Comparison of ENCODE assay signal across 8 cellular contexts in the genomic region with DNA sequence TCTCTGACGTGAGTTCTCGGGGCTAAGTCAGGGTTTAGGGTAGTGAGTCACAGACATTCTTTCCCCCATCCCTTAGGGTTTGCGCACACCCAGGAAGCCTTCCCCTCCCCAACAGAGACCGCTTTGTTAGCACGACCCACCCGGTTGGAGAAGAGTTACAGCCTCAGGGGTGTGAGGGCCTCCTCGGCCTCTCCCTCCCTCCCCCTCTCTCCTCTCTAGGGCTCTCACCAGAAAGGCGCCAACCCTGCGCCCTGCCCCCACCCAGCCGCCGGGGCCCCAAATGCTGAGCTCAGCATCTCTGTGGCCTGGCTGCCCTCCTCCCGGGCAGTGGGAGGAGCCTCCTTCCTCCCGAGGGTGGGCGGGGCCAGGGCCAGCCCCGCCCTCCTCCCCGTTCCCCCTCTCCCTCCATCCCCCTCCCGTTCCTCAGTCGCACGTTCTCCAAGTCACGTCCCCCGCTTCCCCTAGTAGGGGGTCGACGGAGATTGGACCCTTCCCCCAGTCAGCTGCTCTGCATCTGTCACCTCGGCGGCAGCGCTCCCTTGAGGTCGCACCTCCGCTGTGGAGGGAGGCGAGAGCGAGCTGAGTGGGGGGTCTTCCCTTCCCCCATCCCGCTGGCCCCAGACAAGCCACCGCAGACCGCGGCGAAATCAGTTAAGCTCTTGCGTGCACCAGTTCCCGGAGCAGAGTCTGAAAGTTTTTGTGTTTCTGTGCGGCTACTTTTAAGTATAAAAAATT. TPM values are rescaled to one million over a fixed set of nuclear protein-coding genes. Genes with fewer than 3 reads are reported as not detected.
DNase-seq lines count a peak whose midpoint lies in the region; ATAC-seq, FAIRE-seq and TF ChIP-seq lines count a peak whose summit lies in the region.

No MANE protein-coding gene starts in this region.

- H3K27me3 ChIP-seq in NT2/D1 (ENCODE audit: insufficient read depth, insufficient read length) (no peaks in the 10 kb centered on the region), mucosa of rectum (ENCODE audit: control insufficient read depth in 2 of 2, insufficient read depth in 2 of 2, low read length in 2 of 2) (no peaks in the 10 kb centered on the region)

- no peaks in the 10 kb centered on the region for H3K36me3 ChIP-seq in NT2/D1 (ENCODE audit: insufficient read depth, insufficient read length, low read length)
- H3K36me3 ChIP-seq in mucosa of rectum (ENCODE audit: control insufficient read depth in 2 of 2, insufficient read depth in 2 of 2, low read length in 2 of 2) = no peaks in the 10 kb centered on the region

- FAIRE-seq in GM19239 (lab: Jason Lieb, UNC) = peak; percentile 83

- DNase-seq in Ammon's horn (ENCODE audit: low spot score) (peak; percentile 90), GM19239 (ENCODE audit: insufficient read length, low spot score) (peak; percentile 53), NT2/D1 (ENCODE audit: low read depth, low spot score) (peak; percentile 89), activated T-cell treated with anti-CD3 and anti-CD28 coated beads for 1 hour (ENCODE audit: low read depth) (peak; percentile 64), epithelial cell of proximal tubule (ENCODE audit: low read depth) (no peak)
- peak; percentile 77 for DNase-seq in stimulated activated CD8-positive, alpha-beta memory T cell treated with anti-CD3 and anti-CD28 coated beads, Interleukin-7, amount 100 ng/mL, for 24 hours (ENCODE audit: low read depth)

- H3K9ac ChIP-seq in NT2/D1 (ENCODE audit: insufficient read length, low read depth) (peak overlapping the region; percentile 58), mucosa of rectum (ENCODE audit: low read depth in 1 of 2, low read length in 2 of 2) (peak overlapping the region; percentile 86 to 89)

- peak overlapping the region; percentile 91 for H3K27ac ChIP-seq in mucosa of rectum (ENCODE audit: low read depth in 2 of 2, low read length in 2 of 2)

- peak; percentile 31 for TF ChIP-seq CTCF in epithelial cell of proximal tubule (conservative IDR thresholded peaks at IDR 0.05; ENCODE audit: low read depth, low read length)

- peaks cover 8% of the 10 kb centered on the region for H3K4me1 ChIP-seq in NT2/D1 (ENCODE audit: insufficient read depth, insufficient read length)
- peaks cover 28 to 40% of the 10 kb centered on the region in 2 donors for H3K4me1 ChIP-seq in mucosa of rectum (ENCODE audit: control insufficient read depth in 2 of 2, insufficient read depth in 2 of 2, low read length in 2 of 2)

- peak; percentile 69 for ATAC-seq in HG03432 (IDR thresholded peaks at IDR 0.05; ENCODE audit: unreplicated experiment)

- peak overlapping the region; percentile 24 for H3K4me3 ChIP-seq in NT2/D1 (ENCODE audit: insufficient read length, low read depth)
- peak overlapping the region; percentile 69 for H3K4me3 ChIP-seq in epithelial cell of proximal tubule (ENCODE audit: low read depth, low read length)
- H3K4me3 ChIP-seq in mucosa of rectum (ENCODE audit: low read length in 2 of 2) = peak overlapping the region; percentile 72 to 76

- H3K9me3 ChIP-seq in NT2/D1 (ENCODE audit: insufficient read depth, low read length) (no peaks in the 10 kb centered on the region), mucosa of rectum (ENCODE audit: control insufficient read depth in 2 of 2, low read length in 2 of 2) (no peaks in the 10 kb centered on the region)

RNA-seq across cellular contexts. Expression of a gene that starts 13.0 kb away (rescaled TPM):
- total RNA-seq in epithelial cell of proximal tubule = 33.6 and 122 TPM in 2 replicates

RNA-seq across cellular contexts. Expression of a gene that starts 44.7 kb away (rescaled TPM):
- 21.4 and 39.0 TPM in 2 replicates for total RNA-seq in epithelial cell of proximal tubule

RNA-seq across cellular contexts. Expression of a gene that starts 44.9 kb away (rescaled TPM):
- 33.7 and 44.2 TPM in 2 replicates for total RNA-seq in epithelial cell of proximal tubule

Comparison
In these comparisons a context has a peak if more than half of its experiments do, and no peak if none do; other contexts are left out.
1. H3K4me3 ChIP-seq: peak in every context shown above with its lines; median percentile 74 in mucosa of rectum; 69 in epithelial cell of proximal tubule; 24 in NT2/D1.